37 cellular contexts compared by ENCODE assay signal in genomic region chr7:1259621-1260020, GRCh38. TPM values are rescaled to one million over a fixed set of nuclear protein-coding genes. Genes with fewer than 3 reads are reported as not detected.
"Had no signal": no experiment of that assay in that cellular context is flagged by ENCODE, and none has a peak within 500 bp of the region (broad histone marks: within the 10 kb centered on the region; RNA-seq: fewer than 3 reads in every experiment).

No MANE protein-coding gene starts in this region.

- H3K9me3 ChIP-seq: adrenal gland, SJCRH30 had no signal

- DNase-seq: activated CD4-positive, alpha-beta memory T cell treated with anti-CD3 and anti-CD28 coated beads, Interleukin-2, amount 10 ng/mL, durations not matched to agents 7 days and 5 days; activated CD4-positive, alpha-beta T cell treated with anti-CD3 and anti-CD28 coated beads for 1 hour; activated CD4-positive, alpha-beta T cell treated with anti-CD3 and anti-CD28 coated beads for 48 hours; activated CD4-positive, CD25-positive, alpha-beta regulatory T cell; activated CD8-positive, alpha-beta memory T cell treated with anti-CD3 and anti-CD28 coated beads for 24 hours; activated CD8-positive, alpha-beta memory T cell treated with anti-CD3 and anti-CD28 coated beads, Interleukin-2, amount 10 ng/mL, durations not matched to agents 7 days and 5 days; activated CD8-positive, alpha-beta memory T cell treated with anti-CD3 and anti-CD28 coated beads, Interleukin-2, amount 50 U/mL, for 48 hours; activated effector memory CD4-positive, alpha-beta T cell treated with anti-CD3 and anti-CD28 coated beads, Interleukin-2, amount 50 U/mL, for 16 hours; activated naive CD4-positive, alpha-beta T cell treated with Interleukin-2 at 50 U/mL for 16 hours; activated T-cell treated with anti-CD3 and anti-CD28 coated beads, Interleukin-2, amount 50 U/mL, for 72 hours; adrenal gland; NCI-H1092 treated with DMSO at 0.1 percent for 48 hours; NCI-H146; NCI-H187; NCI-H2029 treated with DMSO at 0.1 percent for 48 hours; NCI-H2107; NCI-H2171; NCI-H510A; NCI-H526; NCI-H748 treated with DMSO at 0.1 percent for 48 hours; NK-92 treated with Interleukin-12 subunit alpha and Interleukin-12 subunit beta, amount 100 ng/mL, for 24 hours; PC-9; SHP77; SJCRH30; T1000; WERI-Rb-1 had no signal

- H3K27me3 ChIP-seq: SJCRH30 had no signal

- H3K4me1 Mint-ChIP-seq: activated CD4-positive, alpha-beta memory T cell treated with anti-CD3 and anti-CD28 coated beads, Interleukin-2, amount 10 ng/mL, durations not matched to agents 7 days and 5 days; activated CD8-positive, alpha-beta memory T cell treated with anti-CD3 and anti-CD28 coated beads, Interleukin-2, amount 10 ng/mL, durations not matched to agents 7 days and 5 days; activated T-helper 17 cell treated with anti-CD3 and anti-CD28 coated beads, Interleukin-2, amount 50 U/mL, for 72 hours had no signal

- H2AFZ ChIP-seq: PC-9 had no signal

- H3K36me3 ChIP-seq: adrenal gland, SJCRH30, WERI-Rb-1 had no signal

- H3K4me3 ChIP-seq: adrenal gland, PC-9, SJCRH30, SK-N-MC had no signal

- H3K36me3 Mint-ChIP-seq: activated CD8-positive, alpha-beta memory T cell treated with anti-CD3 and anti-CD28 coated beads, Interleukin-2, amount 10 ng/mL, durations not matched to agents 7 days and 5 days; activated naive CD4-positive, alpha-beta T cell treated with anti-CD3 and anti-CD28 coated beads, Interleukin-2, amount 50 U/mL, for 72 hours; brain had no signal

- H3K9ac ChIP-seq: KMS-11 had no signal

- H3K4me3 Mint-ChIP-seq: activated CD4-positive, alpha-beta memory T cell treated with anti-CD3 and anti-CD28 coated beads, Interleukin-2, amount 10 ng/mL, durations not matched to agents 7 days and 5 days; activated CD8-positive, alpha-beta memory T cell treated with anti-CD3 and anti-CD28 coated beads, Interleukin-2, amount 10 ng/mL, durations not matched to agents 7 days and 5 days; activated T-cell treated with anti-CD3 and anti-CD28 coated beads, Interleukin-2, amount 50 U/mL, for 72 hours; activated T-helper 17 cell treated with anti-CD3 and anti-CD28 coated beads, Interleukin-2, amount 50 U/mL, for 72 hours; brain had no signal

- H3K27ac Mint-ChIP-seq: activated CD4-positive, alpha-beta memory T cell treated with anti-CD3 and anti-CD28 coated beads, Interleukin-2, amount 10 ng/mL, durations not matched to agents 7 days and 5 days; activated CD8-positive, alpha-beta memory T cell treated with anti-CD3 and anti-CD28 coated beads, Interleukin-2, amount 10 ng/mL, durations not matched to agents 7 days and 5 days; activated naive CD4-positive, alpha-beta T cell treated with anti-CD3 and anti-CD28 coated beads, Interleukin-2, amount 50 U/mL, for 72 hours; activated T-cell treated with anti-CD3 and anti-CD28 coated beads, Interleukin-2, amount 50 U/mL, for 72 hours; activated T-helper 17 cell treated with anti-CD3 and anti-CD28 coated beads, Interleukin-2, amount 50 U/mL, for 72 hours; brain had no signal

- H3K9me3 Mint-ChIP-seq: activated CD4-positive, alpha-beta memory T cell treated with anti-CD3 and anti-CD28 coated beads, Interleukin-2, amount 10 ng/mL, durations not matched to agents 7 days and 5 days; activated naive CD4-positive, alpha-beta T cell treated with anti-CD3 and anti-CD28 coated beads, Interleukin-2, amount 50 U/mL, for 72 hours; activated T-cell treated with anti-CD3 and anti-CD28 coated beads, Interleukin-2, amount 50 U/mL, for 72 hours; activated T-helper 17 cell treated with anti-CD3 and anti-CD28 coated beads, Interleukin-2, amount 50 U/mL, for 72 hours; brain had no signal

- H3K4me1 ChIP-seq: adrenal gland, SJCRH30 had no signal

- H3K4me2 ChIP-seq: KMS-11, PC-9 had no signal

- ATAC-seq: activated CD8-positive, alpha-beta memory T cell treated with anti-CD3 and anti-CD28 coated beads, Interleukin-2, amount 10 ng/mL, durations not matched to agents 7 days and 5 days; activated naive CD4-positive, alpha-beta T cell treated with anti-CD3 and anti-CD28 coated beads, Interleukin-2, amount 50 U/mL, for 72 hours; activated T-cell treated with anti-CD3 and anti-CD28 coated beads, Interleukin-2, amount 50 U/mL, for 72 hours; activated T-helper 17 cell treated with anti-CD3 and anti-CD28 coated beads, Interleukin-2, amount 50 U/mL, for 72 hours had no signal

- H3K27ac ChIP-seq: adrenal gland, KMS-11, PC-9, RWPE1, SJCRH30, SK-N-MC, WERI-Rb-1 had no signal

RNA-seq across cellular contexts. Expression of gene UNCX, which starts 26.9 kb away (rescaled TPM):
- total RNA-seq: activated CD4-positive, alpha-beta memory T cell treated with anti-CD3 and anti-CD28 coated beads, Interleukin-2, amount 10 ng/mL, durations not matched to agents 7 days and 5 days; activated CD8-positive, alpha-beta memory T cell treated with anti-CD3 and anti-CD28 coated beads, Interleukin-2, amount 10 ng/mL, durations not matched to agents 7 days and 5 days; activated naive CD4-positive, alpha-beta T cell treated with anti-CD3 and anti-CD28 coated beads, Interleukin-2, amount 50 U/mL, for 72 hours; activated T-cell treated with anti-CD3 and anti-CD28 coated beads, Interleukin-2, amount 50 U/mL, for 72 hours; activated T-helper 17 cell treated with anti-CD3 and anti-CD28 coated beads, Interleukin-2, amount 50 U/mL, for 72 hours; adrenal gland; bronchial epithelial cell; LHCN-M2; M059J; PC-9; T-helper 1 cell treated with Interleukin-12 subunit alpha and Interleukin-12 subunit beta and Interleukin-4 antibody, amounts not matched to agents 30 ng/mL and 1 ng/mL, for 36 hours; T-helper 2 cell treated with Interferon-gamma antibody and Interleukin-4, amounts not matched to agents 100 ng/mL and 5 ng/mL, for 36 hours had no signal
- polyA plus RNA-seq: adrenal gland had no signal
